ENCODE assay signal across 11 cellular contexts in the genomic region with DNA sequence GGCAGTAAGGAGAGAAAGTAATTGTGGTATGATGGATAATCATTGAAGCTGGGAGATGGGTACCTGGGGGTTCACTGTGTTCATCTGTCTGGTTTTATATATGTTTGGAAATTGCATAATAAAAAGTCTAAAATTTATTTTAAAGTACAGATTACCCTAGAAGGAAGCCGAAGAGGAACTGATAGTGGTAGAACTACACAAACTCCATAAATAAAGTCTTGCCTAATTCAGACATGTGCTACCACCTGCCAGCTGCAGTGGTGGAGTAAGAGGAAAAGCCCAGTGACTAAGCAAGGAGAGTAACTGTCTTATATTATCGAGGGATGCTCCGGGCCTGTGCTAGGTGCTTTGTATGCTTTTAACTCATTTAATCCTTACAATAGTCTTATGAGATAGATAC.
A peak's percentile ranks its signal among the peaks of the same experiment; 100 is the strongest.
DNase-seq lines count a peak whose midpoint lies in the region; ATAC-seq and TF ChIP-seq lines count a peak whose summit lies in the region.
"Had no signal": no experiment of that assay in that cellular context is flagged by ENCODE, and none has a peak within 500 bp of the region (broad histone marks: within the 10 kb centered on the region; RNA-seq: fewer than 3 reads in every experiment).

No MANE protein-coding gene starts in this region.

- no peaks in the 10 kb centered on the region for H3K36me3 ChIP-seq in BLaER1
- no peaks in the 10 kb centered on the region for H3K36me3 ChIP-seq in OCI-LY3 (replicated peaks; ENCODE audit: low read depth, low read length)

- TF ChIP-seq CTCF in OCI-LY3 (IDR thresholded peaks at IDR 0.05; ENCODE audit: low read depth, low read length), result no peak

- peak; percentile 61 for ATAC-seq in GM19455 (IDR thresholded peaks at IDR 0.05; ENCODE audit: unreplicated experiment)
- ATAC-seq in HG03064 (IDR thresholded peaks at IDR 0.05; ENCODE audit: low read depth, unreplicated experiment), result peak; percentile 53

- H2AFZ ChIP-seq in OCI-LY3 (ENCODE audit: low read depth, low read length), result peak overlapping the region; percentile 48
- H2AFZ ChIP-seq: GM23248, parathyroid adenoma had no signal

- H3K79me2 ChIP-seq in OCI-LY3 (ENCODE audit: low read length), result no peaks in the 10 kb centered on the region
- H3K79me2 ChIP-seq: parathyroid adenoma had no signal

- no peak overlapping the region for H3K9ac ChIP-seq in BLaER1
- H3K9ac ChIP-seq in OCI-LY3 (ENCODE audit: low read length), result peak overlapping the region; percentile 29
- H3K9ac ChIP-seq: GM23248, parathyroid adenoma had no signal

- no peaks in the 10 kb centered on the region for H3K9me3 ChIP-seq in BLaER1
- no peaks in the 10 kb centered on the region for H3K9me3 ChIP-seq in OCI-LY3 (ENCODE audit: insufficient read depth, low read length)

- DNase-seq in HPDE6-E6E7 (ENCODE audit: extremely low spot score), result no peak
- DNase-seq in ecto neural progenitor cell (ENCODE audit: low spot score), result no peak
- no peak for DNase-seq in DMS 273 (lab: John Stamatoyannopoulos, UW; ENCODE audit: unreplicated experiment)
- DNase-seq in activated CD4-positive, alpha-beta T cell treated with anti-CD3 and anti-CD28 coated beads for 4 hours, result no peak
- DNase-seq: GM23248, NCI-H2227 treated with DMSO at 0.1 percent for 48 hours had no signal

- H3K4me2 ChIP-seq in BLaER1 (peak overlapping the region; percentile 49), OCI-LY3 (ENCODE audit: low read length) (peak overlapping the region; percentile 85)

- H3K4me3 ChIP-seq in BLaER1 (no peak overlapping the region), OCI-LY3 (ENCODE audit: low read length) (peak overlapping the region; percentile 61)
- H3K4me3 ChIP-seq: GM23248 had no signal

- H3K27me3 ChIP-seq in BLaER1 (peaks cover 31% of the 10 kb centered on the region), OCI-LY3 (ENCODE audit: low read depth, low read length) (no peaks in the 10 kb centered on the region)

- H4K20me1 ChIP-seq in BLaER1 (no peaks in the 10 kb centered on the region), OCI-LY3 (ENCODE audit: insufficient read depth, low read length) (no peaks in the 10 kb centered on the region)

- H3K27ac ChIP-seq in BLaER1, result no peak overlapping the region
- peak overlapping the region; percentile 36; the same call in 1 of the 2 replicates for H3K27ac ChIP-seq in OCI-LY3 (ENCODE audit: low read length)
- H3K27ac ChIP-seq: GM23248, parathyroid adenoma had no signal

- peaks cover 25% of the 10 kb centered on the region for H3K4me1 ChIP-seq in BLaER1
- H3K4me1 ChIP-seq in OCI-LY3 (ENCODE audit: low read length), result peaks cover 29% of the 10 kb centered on the region
- H3K4me1 ChIP-seq: parathyroid adenoma had no signal
